ENCODE assay signal across 8 cellular contexts in the genomic region with DNA sequence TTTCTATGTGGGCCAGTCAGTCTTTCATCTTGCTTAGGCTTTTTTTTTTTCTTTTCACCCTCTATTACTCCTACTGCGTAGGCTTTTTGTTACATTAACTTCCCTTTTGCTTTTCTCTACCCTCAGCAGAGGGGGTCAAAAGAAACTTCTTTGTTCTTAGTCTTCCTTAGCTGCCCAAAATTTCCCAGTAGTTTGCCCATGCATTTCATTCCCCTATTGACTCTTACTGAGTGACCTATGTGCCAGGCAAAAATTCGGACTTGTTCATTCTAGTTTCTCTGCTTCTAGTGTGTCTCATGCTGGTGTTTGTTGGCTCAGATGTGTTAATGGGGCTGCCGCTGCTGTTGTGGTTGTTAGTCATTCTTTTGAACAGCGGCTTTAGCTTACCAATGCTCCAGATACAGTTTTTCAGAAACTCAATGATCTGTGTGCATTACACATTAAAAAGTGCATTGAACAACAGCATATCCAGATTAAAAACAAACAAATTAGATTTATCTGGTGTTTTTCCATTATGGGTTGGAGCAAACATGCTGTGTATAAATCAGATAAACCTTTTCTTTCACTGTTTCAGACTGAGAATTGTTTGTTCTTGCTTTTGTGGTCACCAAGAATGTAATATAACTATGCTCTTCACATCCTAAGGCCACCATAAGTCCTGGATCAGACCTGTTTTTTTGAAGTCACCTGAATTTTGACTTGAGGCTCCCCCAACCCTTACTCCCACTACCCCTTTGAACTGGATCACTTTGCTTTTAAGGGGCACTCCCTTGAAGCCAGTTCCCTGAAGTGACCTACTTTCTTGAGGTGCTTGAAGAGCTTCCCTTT.
DNase-seq lines count a peak whose midpoint lies in the region; ATAC-seq lines count a peak whose summit lies in the region.

No MANE protein-coding gene starts in this region.

- peak; percentile 13 for DNase-seq in stimulated activated CD4-positive, alpha-beta T cell treated with anti-CD3 and anti-CD28 coated beads, Interleukin-1b, Interleukin-23, amount 100 ng/mL, for 48 hours
- no peak for DNase-seq in stimulated activated CD4-positive, alpha-beta T cell treated with anti-CD3 and anti-CD28 coated beads, Interleukin-2, amount 100 ng/mL, for 48 hours
- DNase-seq in amniotic epithelial cell (ENCODE audit: low read depth) (peak; percentile 64), kidney tubule cell (ENCODE audit: low spot score) (peak; percentile 80), NOMO-1 treated with dmso at 0.1 percent for 144 hours (lab: John Stamatoyannopoulos, UW; ENCODE audit: unreplicated experiment) (no peak), retina (no peak)
- no peak for DNase-seq in effector CD4-positive, alpha-beta T cell

- no peak for ATAC-seq in GM21529 (IDR thresholded peaks at IDR 0.05; ENCODE audit: unreplicated experiment)

Comparison
In these comparisons a context has a peak if more than half of its experiments do, and no peak if none do; other contexts are left out.
1. DNase-seq: peak in stimulated activated CD4-positive, alpha-beta T cell treated with anti-CD3 and anti-CD28 coated beads, Interleukin-1b, Interleukin-23, amount 100 ng/mL, for 48 hours (single experiment), amniotic epithelial cell (single experiment) and kidney tubule cell (single experiment); none in stimulated activated CD4-positive, alpha-beta T cell treated with anti-CD3 and anti-CD28 coated beads, Interleukin-2, amount 100 ng/mL, for 48 hours (0 of 2), NOMO-1 treated with dmso at 0.1 percent for 144 hours (single experiment), effector CD4-positive, alpha-beta T cell (single experiment) and retina (single experiment).